In genomic region chr17:81394831-81395599, GRCh38 we compare ENCODE assay signal across 8 cellular contexts. TPM values are rescaled to one million over a fixed set of nuclear protein-coding genes. Genes with fewer than 3 reads are reported as not detected.
A peak's percentile ranks its signal among the peaks of the same experiment; 100 is the strongest.
DNase-seq lines count a peak whose midpoint lies in the region; ATAC-seq, FAIRE-seq and TF ChIP-seq lines count a peak whose summit lies in the region.

Gene BAHCC1 (plus strand): TSS chr17:81395457. CDS start chr17:81399740, 4,283 bp downstream.

- peak; percentile 91 for TF ChIP-seq POLR2A in breast epithelium (IDR thresholded peaks at IDR 0.05)

- ATAC-seq in GM21423 (IDR thresholded peaks at IDR 0.05; ENCODE audit: unreplicated experiment) (peak; percentile 46), sciatic nerve (peak; percentile 93)

- TF ChIP-seq CTCF in WI38 (IDR thresholded peaks at IDR 0.05; ENCODE audit: low read depth, low read length), result no peak
- no peak for TF ChIP-seq CTCF in breast epithelium (IDR thresholded peaks at IDR 0.05)

- H3K27ac ChIP-seq in breast epithelium, result peak within 1 kb of the TSS; percentile 90 to 92

- no peaks in the 10 kb centered on the region for H3K27me3 ChIP-seq in breast epithelium

- H3K9me3 ChIP-seq in breast epithelium, result no peaks in the 10 kb centered on the region

- DNase-seq in NCI-H2171 treated with DMSO at 0.1 percent for 48 hours (lab: John Stamatoyannopoulos, UW) (peak; percentile 99), breast epithelium (ENCODE audit: low spot score in 2 of 2) (peak; percentile 100), sciatic nerve (ENCODE audit: low spot score) (peak; percentile 100), NK-92 (lab: John Stamatoyannopoulos, UW; ENCODE audit: unreplicated experiment) (no peak)

- intact Hi-C loops in breast epithelium (cut with DNase I; ENCODE audit: low total_unique reads), result no loop called here
- intact Hi-C loops in sciatic nerve (cut with DNase I), result no loop called here

- H3K36me3 ChIP-seq in breast epithelium, result no peaks in the 10 kb centered on the region

- H3K4me3 ChIP-seq in WI38 (ENCODE audit: low read depth, low read length) (peak within 1 kb of the TSS; percentile 72), breast epithelium (peak within 1 kb of the TSS; percentile 60 to 90 (median 82)), iPS-11a (ENCODE audit: low read depth, low read length) (peak within 1 kb of the TSS; percentile 21)

- peak; percentile 97 for FAIRE-seq in A204.1 (lab: Jason Lieb, UNC)

- peaks cover 7% of the 10 kb centered on the region in 2 donors for H3K4me1 ChIP-seq in breast epithelium

RNA-seq across cellular contexts. Expression of gene BAHCC1, which starts in this region (rescaled TPM):
- 10 to 100 TPM in 2 of 3 donors, 1 to 10 TPM in 1; 7.4 to 17.0 (median 11.7) TPM for total RNA-seq in breast epithelium
- total RNA-seq in sciatic nerve, result 47.8 TPM

Comparison
In these comparisons a context has a peak if more than half of its experiments do, and no peak if none do; other contexts are left out.
1. H3K4me3 ChIP-seq: peak in every context shown above with its lines; median percentile 82 in breast epithelium; 72 in WI38; 21 in iPS-11a.